18 cellular contexts compared by ENCODE assay signal in genomic region chr1:51551848-51552296, GRCh38. TPM values are rescaled to one million over a fixed set of nuclear protein-coding genes. Genes with fewer than 3 reads are reported as not detected.
DNase-seq lines count a peak whose midpoint lies in the region; ATAC-seq and TF ChIP-seq lines count a peak whose summit lies in the region.
"Had no signal": no experiment of that assay in that cellular context is flagged by ENCODE, and none has a peak within 500 bp of the region (broad histone marks: within the 10 kb centered on the region; RNA-seq: fewer than 3 reads in every experiment).

No MANE protein-coding gene starts in this region.

- H3K36me3 Mint-ChIP-seq in activated CD8-positive, alpha-beta T cell treated with anti-CD3 and anti-CD28 coated beads for 36 hours (ENCODE audit: low read depth), result no peaks in the 10 kb centered on the region
- peaks cover 2% of the 10 kb centered on the region for H3K36me3 Mint-ChIP-seq in activated CD8-positive, alpha-beta T cell treated with anti-CD3 and anti-CD28 coated beads, Interleukin-2, amount 10 ng/mL, durations not matched to agents 7 days and 5 days (ENCODE audit: low read depth)
- no peaks in the 10 kb centered on the region for H3K36me3 Mint-ChIP-seq in stimulated activated effector memory CD8-positive, alpha-beta T cell treated with anti-CD3 and anti-CD28 coated beads, Interleukin-12 subunit alpha, Interleukin-12 subunit beta, amount 100 ng/mL, for 72 hours

- DNase-seq in activated CD8-positive, alpha-beta T cell treated with anti-CD3 and anti-CD28 coated beads for 36 hours, result no peak
- DNase-seq in activated CD8-positive, alpha-beta T cell treated with anti-CD3 and anti-CD28 coated beads, Interleukin-2, amount 10 ng/mL, durations not matched to agents 7 days and 5 days, result no peak
- DNase-seq in stimulated activated effector memory CD8-positive, alpha-beta T cell treated with anti-CD3 and anti-CD28 coated beads, Interleukin-12 subunit alpha, Interleukin-12 subunit beta, amount 100 ng/mL, for 72 hours (ENCODE audit: low spot score in 2 of 2), result no peak
- DNase-seq in NCI-H1694 treated with DMSO at 0.1 percent for 48 hours (lab: John Stamatoyannopoulos, UW), result no peak
- no peak for DNase-seq in superior temporal gyrus (ENCODE audit: extremely low spot score)
- no peak for DNase-seq in amygdala (lab: John Stamatoyannopoulos, UW)
- DNase-seq: activated CD4-positive, alpha-beta T cell treated with anti-CD3 and anti-CD28 coated beads, Interleukin-2, amount 10 ng/mL, durations not matched to agents 7 days and 5 days; activated T-cell treated with anti-CD3 and anti-CD28 coated beads, Interleukin-2, amount 50 U/mL, for 1 hour; CD4-positive, alpha-beta T cell; kidney glomerular epithelial cell; NCI-H1048; NCI-H2107; NCI-H69; stimulated activated CD4-positive, alpha-beta T cell treated with anti-CD3 and anti-CD28 coated beads, Interleukin-15, amount 100 ng/mL, for 24 hours; uterus had no signal

- peak overlapping the region; percentile 10; the same call in 1 of the 2 replicates for H3K27ac ChIP-seq in VCaP
- H3K27ac ChIP-seq: right atrium auricular region, uterus had no signal

- ATAC-seq in activated CD8-positive, alpha-beta T cell treated with anti-CD3 and anti-CD28 coated beads for 36 hours, result peak; percentile 37
- no peak for ATAC-seq in activated CD8-positive, alpha-beta T cell treated with anti-CD3 and anti-CD28 coated beads, Interleukin-2, amount 10 ng/mL, durations not matched to agents 7 days and 5 days
- ATAC-seq in GM21717 (IDR thresholded peaks at IDR 0.05; ENCODE audit: unreplicated experiment), result peak; percentile 63
- peak; percentile 82 for ATAC-seq in stimulated activated effector memory CD8-positive, alpha-beta T cell treated with anti-CD3 and anti-CD28 coated beads, Interleukin-12 subunit alpha, Interleukin-12 subunit beta, amount 100 ng/mL, for 72 hours

- H3K27me3 Mint-ChIP-seq in activated CD8-positive, alpha-beta T cell treated with anti-CD3 and anti-CD28 coated beads for 36 hours, result no peaks in the 10 kb centered on the region
- no peaks in the 10 kb centered on the region for H3K27me3 Mint-ChIP-seq in activated CD8-positive, alpha-beta T cell treated with anti-CD3 and anti-CD28 coated beads, Interleukin-2, amount 10 ng/mL, durations not matched to agents 7 days and 5 days (ENCODE audit: low read depth)
- H3K27me3 Mint-ChIP-seq: activated CD4-positive, alpha-beta T cell treated with anti-CD3 and anti-CD28 coated beads, Interleukin-2, amount 10 ng/mL, durations not matched to agents 7 days and 5 days; CD4-positive, alpha-beta T cell had no signal

- POLR2A ChIA-PET in activated CD8-positive, alpha-beta T cell treated with anti-CD3 and anti-CD28 coated beads for 36 hours (lab: Charles Lee), result no interaction called here
- POLR2A ChIA-PET in activated CD8-positive, alpha-beta T cell treated with anti-CD3 and anti-CD28 coated beads, Interleukin-2, amount 10 ng/mL, durations not matched to agents 7 days and 5 days (lab: Charles Lee), result interaction anchor here (0.7 to 1.1 kb wide), 2 partner anchors 24 to 33 kb away, joined by 3 read pairs; partner anchors contain the start of gene EPS15

- no peak overlapping the region for H3K4me3 Mint-ChIP-seq in activated CD8-positive, alpha-beta T cell treated with anti-CD3 and anti-CD28 coated beads for 36 hours
- H3K4me3 Mint-ChIP-seq in activated CD8-positive, alpha-beta T cell treated with anti-CD3 and anti-CD28 coated beads, Interleukin-2, amount 10 ng/mL, durations not matched to agents 7 days and 5 days, result no peak overlapping the region
- no peak overlapping the region for H3K4me3 Mint-ChIP-seq in stimulated activated effector memory CD8-positive, alpha-beta T cell treated with anti-CD3 and anti-CD28 coated beads, Interleukin-12 subunit alpha, Interleukin-12 subunit beta, amount 100 ng/mL, for 72 hours
- H3K4me3 Mint-ChIP-seq: activated CD4-positive, alpha-beta T cell treated with anti-CD3 and anti-CD28 coated beads, Interleukin-2, amount 10 ng/mL, durations not matched to agents 7 days and 5 days; CD4-positive, alpha-beta T cell had no signal

- H3K9me3 Mint-ChIP-seq in activated CD8-positive, alpha-beta T cell treated with anti-CD3 and anti-CD28 coated beads for 36 hours, result no peaks in the 10 kb centered on the region
- no peaks in the 10 kb centered on the region for H3K9me3 Mint-ChIP-seq in activated CD8-positive, alpha-beta T cell treated with anti-CD3 and anti-CD28 coated beads, Interleukin-2, amount 10 ng/mL, durations not matched to agents 7 days and 5 days (ENCODE audit: insufficient read depth)
- H3K9me3 Mint-ChIP-seq in stimulated activated effector memory CD8-positive, alpha-beta T cell treated with anti-CD3 and anti-CD28 coated beads, Interleukin-12 subunit alpha, Interleukin-12 subunit beta, amount 100 ng/mL, for 72 hours, result no peaks in the 10 kb centered on the region
- H3K9me3 Mint-ChIP-seq: CD4-positive, alpha-beta T cell had no signal

- H3K27ac Mint-ChIP-seq in activated CD8-positive, alpha-beta T cell treated with anti-CD3 and anti-CD28 coated beads for 36 hours, result no peak overlapping the region
- H3K27ac Mint-ChIP-seq in activated CD8-positive, alpha-beta T cell treated with anti-CD3 and anti-CD28 coated beads, Interleukin-2, amount 10 ng/mL, durations not matched to agents 7 days and 5 days, result no peak overlapping the region
- no peak overlapping the region for H3K27ac Mint-ChIP-seq in stimulated activated effector memory CD8-positive, alpha-beta T cell treated with anti-CD3 and anti-CD28 coated beads, Interleukin-12 subunit alpha, Interleukin-12 subunit beta, amount 100 ng/mL, for 72 hours
- H3K27ac Mint-ChIP-seq: activated CD4-positive, alpha-beta T cell treated with anti-CD3 and anti-CD28 coated beads, Interleukin-2, amount 10 ng/mL, durations not matched to agents 7 days and 5 days; CD4-positive, alpha-beta T cell had no signal

- peaks cover 19% of the 10 kb centered on the region for H3K4me1 Mint-ChIP-seq in activated CD8-positive, alpha-beta T cell treated with anti-CD3 and anti-CD28 coated beads for 36 hours (ENCODE audit: low read depth)
- H3K4me1 Mint-ChIP-seq in activated CD8-positive, alpha-beta T cell treated with anti-CD3 and anti-CD28 coated beads, Interleukin-2, amount 10 ng/mL, durations not matched to agents 7 days and 5 days (ENCODE audit: low read depth), result peaks cover 21% of the 10 kb centered on the region
- peaks cover 18% of the 10 kb centered on the region for H3K4me1 Mint-ChIP-seq in stimulated activated effector memory CD8-positive, alpha-beta T cell treated with anti-CD3 and anti-CD28 coated beads, Interleukin-12 subunit alpha, Interleukin-12 subunit beta, amount 100 ng/mL, for 72 hours

- TF ChIP-seq CTCF in activated CD8-positive, alpha-beta T cell treated with anti-CD3 and anti-CD28 coated beads for 36 hours (IDR thresholded peaks at IDR 0.05), result no peak
- TF ChIP-seq CTCF in VCaP (conservative IDR thresholded peaks at IDR 0.05), result no peak

- intact Hi-C loops in activated CD8-positive, alpha-beta T cell treated with anti-CD3 and anti-CD28 coated beads for 36 hours (cut with micrococcal nuclease), result no loop called here

- CTCF ChIA-PET in activated CD8-positive, alpha-beta T cell treated with anti-CD3 and anti-CD28 coated beads for 36 hours (lab: Charles Lee), result no interaction called here
- CTCF ChIA-PET in activated CD8-positive, alpha-beta T cell treated with anti-CD3 and anti-CD28 coated beads, Interleukin-2, amount 10 ng/mL, durations not matched to agents 7 days and 5 days (lab: Charles Lee), result interaction anchor here (0.9 to 1.1 kb wide), 2 partner anchors 27 to 217 kb away, joined by 3 read pairs; no protein-coding TSS in a partner anchor

RNA-seq across cellular contexts. Expression of gene EPS15, which starts 32.8 kb away (rescaled TPM):
- 10 to 100 TPM; 56.6 to 63.6 TPM for total RNA-seq in activated CD8-positive, alpha-beta T cell treated with anti-CD3 and anti-CD28 coated beads for 36 hours
- 10 to 100 TPM; 57.2 to 58.4 TPM for total RNA-seq in activated CD8-positive, alpha-beta T cell treated with anti-CD3 and anti-CD28 coated beads, Interleukin-2, amount 10 ng/mL, durations not matched to agents 7 days and 5 days
